Comparison of ENCODE assay signal across 23 cellular contexts in genomic region chr9:38128752-38129270, GRCh38.
"Had no signal": no experiment of that assay in that cellular context is flagged by ENCODE, and none has a peak within 500 bp of the region (broad histone marks: within the 10 kb centered on the region; RNA-seq: fewer than 3 reads in every experiment).

No MANE protein-coding gene starts in this region.

- H3K4me1 Mint-ChIP-seq: memory B cell; naive B cell; stimulated activated naive B cell treated with anti-CD40 and anti-IgM and Interleukin-4, amounts not matched to agents 10 μg/mL and 1 μg/mL and 100 μg/mL, for 72 hours had no signal

- H3K9me3 ChIP-seq: gastrocnemius medialis, mucosa of descending colon, psoas muscle, spleen, thoracic aorta, tibial nerve had no signal

- ATAC-seq: gastrocnemius medialis; mucosa of descending colon; psoas muscle; stimulated activated naive B cell treated with anti-CD40 and anti-IgM and Interleukin-4, amounts not matched to agents 10 μg/mL and 1 μg/mL and 100 μg/mL, for 72 hours had no signal

- H3K4me1 ChIP-seq: gastrocnemius medialis, neural progenitor cell, psoas muscle, spleen, tibial nerve had no signal

- H3K27ac Mint-ChIP-seq: memory B cell; mesothelial cell of epicardium; naive B cell; nephron; neural progenitor cell; stimulated activated naive B cell treated with anti-CD40 and anti-IgM and Interleukin-4, amounts not matched to agents 10 μg/mL and 1 μg/mL and 100 μg/mL, for 72 hours; stimulated activated naive CD8-positive, alpha-beta T cell treated with anti-CD3 and anti-CD28 coated beads, Interleukin-15, Interleukin-2, amounts not matched to agents 100 ng/mL and 50 ng/mL, for 24 hours had no signal

- DNase-seq: dorsolateral prefrontal cortex; effector CD4-positive, alpha-beta T cell; gastrocnemius medialis; head of caudate nucleus; kidney; mucosa of descending colon; naive B cell; nucleus accumbens; psoas muscle; right cardiac atrium; spleen; stimulated activated CD4-positive, alpha-beta T cell treated with anti-CD3 and anti-CD28 coated beads, Interleukin-4, amount 100 ng/mL, for 4 hours; stimulated activated naive B cell treated with anti-CD40 and anti-IgM and Interleukin-4, amounts not matched to agents 10 μg/mL and 1 μg/mL and 100 μg/mL, for 72 hours had no signal

- H2AFZ ChIP-seq: neural progenitor cell had no signal

- H3K9ac ChIP-seq: neural progenitor cell had no signal

- H3K27ac ChIP-seq: dorsolateral prefrontal cortex, gastrocnemius medialis, neural progenitor cell, psoas muscle, skin epidermis, spleen, thoracic aorta, tibial nerve had no signal

- H3K4me3 Mint-ChIP-seq: memory B cell; mesothelial cell of epicardium; naive B cell; nephron; neural progenitor cell; stimulated activated naive B cell treated with anti-CD40 and anti-IgM and Interleukin-4, amounts not matched to agents 10 μg/mL and 1 μg/mL and 100 μg/mL, for 72 hours; stimulated activated naive CD8-positive, alpha-beta T cell treated with anti-CD3 and anti-CD28 coated beads, Interleukin-15, Interleukin-2, amounts not matched to agents 100 ng/mL and 50 ng/mL, for 24 hours had no signal

- H3K27me3 ChIP-seq: gastrocnemius medialis, tibial nerve had no signal

- H3K9me3 Mint-ChIP-seq: mesothelial cell of epicardium; nephron; neural progenitor cell; stimulated activated naive B cell treated with anti-CD40 and anti-IgM and Interleukin-4, amounts not matched to agents 10 μg/mL and 1 μg/mL and 100 μg/mL, for 72 hours; stimulated activated naive CD8-positive, alpha-beta T cell treated with anti-CD3 and anti-CD28 coated beads, Interleukin-15, Interleukin-2, amounts not matched to agents 100 ng/mL and 50 ng/mL, for 24 hours had no signal

- FAIRE-seq: colon, kidney had no signal

- H3K36me3 Mint-ChIP-seq: memory B cell; mesothelial cell of epicardium; naive B cell; neural progenitor cell; stimulated activated naive B cell treated with anti-CD40 and anti-IgM and Interleukin-4, amounts not matched to agents 10 μg/mL and 1 μg/mL and 100 μg/mL, for 72 hours had no signal

- H3K4me3 ChIP-seq: dorsolateral prefrontal cortex, gastrocnemius medialis, lung, mucosa of descending colon, neural progenitor cell, psoas muscle, skin epidermis, spleen, thoracic aorta, tibial nerve had no signal

- H3K4me2 ChIP-seq: neural progenitor cell had no signal

- H3K36me3 ChIP-seq: gastrocnemius medialis, neural progenitor cell, spleen, thoracic aorta, tibial nerve had no signal
